1 cellular context compared by ENCODE assay signal in genomic region chr15:41530363-41530956, GRCh38.
TF ChIP-seq lines count a peak whose summit lies in the region.

No MANE protein-coding gene starts in this region.

TF ChIP-seq in HepG2, 621 proteins besides CTCF, POLR2A, EP300 and RAD21:
- no peak for TF ChIP-seq KDM5A (IDR thresholded peaks at IDR 0.05; ENCODE audit: borderline replicate concordance, low read length)
- TF ChIP-seq ZBTB39 (CRISPR knock-in tag; IDR thresholded peaks at IDR 0.05) = no peak
- no peak for TF ChIP-seq ZBTB4 (CRISPR knock-in tag; IDR thresholded peaks at IDR 0.05; ENCODE audit: borderline replicate concordance)
- TF ChIP-seq ZFP1 (CRISPR knock-in tag; IDR thresholded peaks at IDR 0.05) = no peak
- TF ChIP-seq ZNF343 (CRISPR knock-in tag; IDR thresholded peaks at IDR 0.05) = no peak
- TF ChIP-seq CENPX (CRISPR knock-in tag; IDR thresholded peaks at IDR 0.05) = no peak
- TF ChIP-seq CHD4 (IDR thresholded peaks at IDR 0.05; ENCODE audit: borderline replicate concordance, low read length) = no peak
- no peak for TF ChIP-seq ZNF17 (CRISPR knock-in tag; IDR thresholded peaks at IDR 0.05)
- TF ChIP-seq NPAS2 (CRISPR knock-in tag; IDR thresholded peaks at IDR 0.05; ENCODE audit: borderline replicate concordance) = no peak
- no peak for TF ChIP-seq MATR3 (CRISPR knock-in tag; IDR thresholded peaks at IDR 0.05)
- no peak for TF ChIP-seq ZNF777 (CRISPR knock-in tag; IDR thresholded peaks at IDR 0.05)
TF ChIP-seq in HepG2: peak in this region for 0.
